In the genomic region with DNA sequence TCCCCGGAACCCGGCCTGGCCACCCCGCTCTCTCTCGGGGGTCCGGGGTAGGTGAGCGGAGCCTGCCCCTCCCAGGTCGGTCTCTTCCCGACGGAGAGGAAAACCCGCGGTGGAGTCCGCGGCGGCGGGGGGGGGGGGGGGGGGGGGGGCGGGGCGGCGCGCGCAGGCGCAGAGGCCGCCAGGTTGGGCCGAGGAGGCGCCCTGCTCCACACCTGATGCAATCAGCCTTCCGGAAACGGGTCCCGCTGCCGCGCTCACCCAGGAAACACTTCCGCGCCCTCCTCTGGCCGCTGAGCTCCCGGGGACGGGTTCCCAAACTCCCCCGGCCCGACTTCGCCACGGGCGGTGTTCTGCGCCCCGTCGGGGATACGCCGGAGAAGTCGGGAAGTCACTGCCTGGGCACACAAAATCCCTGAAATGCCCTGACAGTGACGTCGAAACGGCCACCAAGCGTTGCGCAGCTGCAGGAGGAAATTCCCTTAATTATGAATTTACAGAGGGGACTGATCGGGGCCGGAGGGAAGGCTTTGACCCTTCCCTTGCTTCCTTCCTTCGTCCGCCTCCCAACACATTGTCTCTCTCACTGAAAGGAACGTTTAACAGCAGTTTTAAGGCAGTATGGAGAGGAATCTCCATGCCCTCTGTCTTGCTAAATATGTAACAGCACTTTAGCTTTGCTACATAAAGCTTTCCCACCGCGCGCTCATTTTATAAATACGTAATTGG, we compare ENCODE assay signal across 8 cellular contexts. TPM values are rescaled to one million over a fixed set of nuclear protein-coding genes. Genes with fewer than 3 reads are reported as not detected.
DNase-seq lines count a peak whose midpoint lies in the region; ATAC-seq and TF ChIP-seq lines count a peak whose summit lies in the region.

No MANE protein-coding gene starts in this region.

- H3K27me3 ChIP-seq in neuron (ENCODE audit: insufficient read depth, low read length) = peaks cover 52% of the 10 kb centered on the region

- intact Hi-C loops in CD14-positive monocyte (cut with micrococcal nuclease) = loop anchor here (5.0 to 10.0 kb wide), 3 partner anchors 242 to 292 kb away; no protein-coding TSS in a partner anchor

- DNase-seq in CD14-positive monocyte (ENCODE audit: low spot score) (peak; percentile 61), GM19240 (ENCODE audit: insufficient read length, low spot score) (peak; percentile 38), NCI-H526 treated with DMSO at 0.1 percent for 48 hours (lab: John Stamatoyannopoulos, UW) (peak; percentile 84), fibroblast of the conjunctiva (ENCODE audit: low read depth) (peak; percentile 69), type B pancreatic cell (ENCODE audit: extremely low spot score, unreplicated experiment) (peak; percentile 86)
- DNase-seq in activated T-cell treated with anti-CD3 and anti-CD28 coated beads, Interleukin-2, amount 50 U/mL, for 48 hours = peak; percentile 71 to 76

- TF ChIP-seq CTCF in CD14-positive monocyte (IDR thresholded peaks at IDR 0.05) = no peak
- TF ChIP-seq CTCF in type B pancreatic cell (conservative IDR thresholded peaks at IDR 0.05) = peak; percentile 61

- H3K9me3 Mint-ChIP-seq in CD14-positive monocyte (peaks cover 0 to 10% (median 5%) of the 10 kb centered on the region in 7 donors), type B pancreatic cell (no peaks in the 10 kb centered on the region)

- peak overlapping the region; percentile 68 for H2AFZ ChIP-seq in neuron (ENCODE audit: low read depth, low read length)

- H3K4me1 ChIP-seq in neuron (ENCODE audit: insufficient read depth, low read length) = peaks cover 11% of the 10 kb centered on the region

- H3K36me3 ChIP-seq in neuron (ENCODE audit: insufficient read depth, low read length) = no peaks in the 10 kb centered on the region

- H3K9me3 ChIP-seq in neuron (ENCODE audit: low read length) = no peaks in the 10 kb centered on the region

- H3K4me3 Mint-ChIP-seq in CD14-positive monocyte = peak overlapping the region; percentile 79 to 94
- peak overlapping the region; percentile 92 for H3K4me3 Mint-ChIP-seq in type B pancreatic cell

- H3K36me3 Mint-ChIP-seq in CD14-positive monocyte (peaks cover 0 to 10% of the 10 kb centered on the region in 2 donors), type B pancreatic cell (no peaks in the 10 kb centered on the region)

- peaks cover 32% of the 10 kb centered on the region for H3K4me1 Mint-ChIP-seq in CD14-positive monocyte
- peaks cover 19% of the 10 kb centered on the region for H3K4me1 Mint-ChIP-seq in type B pancreatic cell (ENCODE audit: unreplicated experiment)

- no peak overlapping the region for H3K27ac Mint-ChIP-seq in CD14-positive monocyte
- H3K27ac Mint-ChIP-seq in type B pancreatic cell = peak overlapping the region; percentile 95

- H3K27me3 Mint-ChIP-seq in CD14-positive monocyte (ENCODE audit: low read depth in 3 of 3) (peaks cover 63 to 76% (median 69%) of the 10 kb centered on the region in 3 donors), type B pancreatic cell (peaks cover 19% of the 10 kb centered on the region)

- peak overlapping the region; percentile 54 for H3K4me3 ChIP-seq in neuron (ENCODE audit: low read length)

- ATAC-seq in HG03439 (IDR thresholded peaks at IDR 0.05; ENCODE audit: unreplicated experiment) = peak; percentile 50

RNA-seq across cellular contexts. Expression of gene APBB2, which starts 2.1 kb away (rescaled TPM):
- polyA plus RNA-seq in CD14-positive monocyte = under 1 TPM in 1 of 2 donors, not detected in 1; 0.15 TPM
- total RNA-seq in type B pancreatic cell (ENCODE audit: low replicate concordance) = 18.6 and 33.3 TPM in 2 replicates

RNA-seq across cellular contexts. Expression of gene UCHL1, which starts 40.3 kb away (rescaled TPM):
- not detected for polyA plus RNA-seq in CD14-positive monocyte
- 45.1 and 183 TPM in 2 replicates for total RNA-seq in type B pancreatic cell (ENCODE audit: low replicate concordance)

Comparison
In these comparisons a context has a peak if more than half of its experiments do, and no peak if none do; other contexts are left out.
1. Peak in every context shown above with its lines: DNase-seq, ATAC-seq and H3K4me3 ChIP-seq.